ENCODE assay signal across 1 cellular context in genomic region chr9:125271081-125271480, GRCh38.
TF ChIP-seq lines count a peak whose summit lies in the region.

No MANE protein-coding gene starts in this region.

TF ChIP-seq in IMR-90, 13 proteins besides CTCF, POLR2A, EP300 and RAD21:
- TF ChIP-seq MAZ (IDR thresholded peaks at IDR 0.05; ENCODE audit: borderline replicate concordance, low read depth, low read length) (no peak), USF2 (IDR thresholded peaks at IDR 0.05; ENCODE audit: low read depth, low read length) (no peak), MXI1 (IDR thresholded peaks at IDR 0.05; ENCODE audit: borderline replicate concordance, low read depth, low read length) (no peak), NFE2L2 (IDR thresholded peaks at IDR 0.05; ENCODE audit: low read depth, low read length) (no peak), SMC3 (IDR thresholded peaks at IDR 0.05; ENCODE audit: low read depth, low read length) (no peak), BHLHE40 (IDR thresholded peaks at IDR 0.05; ENCODE audit: low read depth, low read length) (no peak), RFX5 (IDR thresholded peaks at IDR 0.05; ENCODE audit: low read depth, low read length) (no peak), FOS (IDR thresholded peaks at IDR 0.05; ENCODE audit: low read depth, low read length) (no peak), ELK1 (IDR thresholded peaks at IDR 0.05; ENCODE audit: borderline replicate concordance, low read depth, low read length) (no peak), MAFK (IDR thresholded peaks at IDR 0.05; ENCODE audit: low read depth, low read length) (no peak), CEBPB (IDR thresholded peaks at IDR 0.05; ENCODE audit: low read depth, low read length) (no peak), RCOR1 (IDR thresholded peaks at IDR 0.05; ENCODE audit: insufficient replicate concordance, low read length) (no peak), CHD1 (IDR thresholded peaks at IDR 0.05; ENCODE audit: low read depth, low read length) (no peak)
